20 cellular contexts compared by ENCODE assay signal in genomic region chr3:77055841-77056341, GRCh38. TPM values are rescaled to one million over a fixed set of nuclear protein-coding genes. Genes with fewer than 3 reads are reported as not detected.
DNase-seq lines count a peak whose midpoint lies in the region; ATAC-seq and TF ChIP-seq lines count a peak whose summit lies in the region.
"Had no signal": no experiment of that assay in that cellular context is flagged by ENCODE, and none has a peak within 500 bp of the region (broad histone marks: within the 10 kb centered on the region; RNA-seq: fewer than 3 reads in every experiment).

No MANE protein-coding gene starts in this region.

- ATAC-seq in RWPE2 (ENCODE audit: low read depth) = peak; percentile 74
- no peak for ATAC-seq in mucosa of descending colon
- ATAC-seq in omental fat pad (ENCODE audit: low FRiP score) = no peak
- ATAC-seq: CD8-positive, alpha-beta T cell; HCT116; Right ventricle myocardium inferior had no signal

- H3K9me3 ChIP-seq in RWPE2 (ENCODE audit: severe bottlenecking) (no peaks in the 10 kb centered on the region), mesodermal cell (ENCODE audit: control insufficient read depth, low read length) (no peaks in the 10 kb centered on the region), mucosa of descending colon (no peaks in the 10 kb centered on the region)
- H3K9me3 ChIP-seq: BLaER1 had no signal

- peak; percentile 6 for DNase-seq in H4 (ENCODE audit: low spot score)
- DNase-seq in RWPE2 (ENCODE audit: low spot score) = no peak
- peak; percentile 96 for DNase-seq in epithelial cell of esophagus (ENCODE audit: low read depth)
- no peak for DNase-seq in mucosa of descending colon
- DNase-seq in activated CD4-positive, alpha-beta T cell treated with anti-CD3 and anti-CD28 coated beads, Interleukin-2, amount 50 U/mL, for 1 hour = no peak
- DNase-seq in omental fat pad (ENCODE audit: low spot score) = no peak
- DNase-seq in stimulated activated CD4-positive, alpha-beta T cell treated with anti-CD3 and anti-CD28 coated beads, Interleukin-15, amount 100 ng/mL, for 24 hours = no peak
- DNase-seq: 8988T; CD8-positive, alpha-beta T cell; KBM-7; MV-4-11; NCI-H1417; NCI-H2029; NCI-H2171; NCI-H446 treated with DMSO at 0.1 percent for 48 hours; NCI-H748 treated with DMSO at 0.1 percent for 48 hours had no signal

- H3K27ac ChIP-seq in RWPE2 (ENCODE audit: poor library complexity, severe bottlenecking) (no peak overlapping the region), mesodermal cell (ENCODE audit: low read depth, low read length, severe bottlenecking) (peak overlapping the region; percentile 52)
- H3K27ac ChIP-seq: BLaER1 had no signal

- H3K4me1 ChIP-seq in RWPE2 (ENCODE audit: insufficient read depth, poor library complexity, severe bottlenecking) (peaks cover 9% of the 10 kb centered on the region), mesodermal cell (ENCODE audit: control insufficient read depth, insufficient read depth, low read length, poor library complexity, severe bottlenecking) (no peaks in the 10 kb centered on the region), mucosa of descending colon (ENCODE audit: low read depth) (no peaks in the 10 kb centered on the region)
- H3K4me1 ChIP-seq: BLaER1 had no signal

- H3K36me3 ChIP-seq in RWPE2 (ENCODE audit: low read depth) (no peaks in the 10 kb centered on the region), mesodermal cell (ENCODE audit: control insufficient read depth, insufficient read depth, low read length) (no peaks in the 10 kb centered on the region), mucosa of descending colon (ENCODE audit: low read depth) (no peaks in the 10 kb centered on the region)
- H3K36me3 ChIP-seq: BLaER1 had no signal

- no CpG with 5 or more reads among the region's 4 CpGs for WGBS in mesodermal cell (ENCODE audit: insufficient coverage in 2 of 2), 2 experiments

- H3K4me3 ChIP-seq in RWPE2 (ENCODE audit: severe bottlenecking) = no peak overlapping the region
- no peak overlapping the region for H3K4me3 ChIP-seq in epithelial cell of esophagus (ENCODE audit: low read length)
- no peak overlapping the region for H3K4me3 ChIP-seq in mesodermal cell (ENCODE audit: extremely low read depth, insufficient read depth, low read length, poor library complexity, severe bottlenecking)
- no peak overlapping the region for H3K4me3 ChIP-seq in mucosa of descending colon
- H3K4me3 ChIP-seq: BLaER1 had no signal

- TF ChIP-seq CTCF in RWPE2 (IDR thresholded peaks at IDR 0.05; ENCODE audit: poor library complexity, severe bottlenecking) (no peak), epithelial cell of esophagus (IDR thresholded peaks at IDR 0.05; ENCODE audit: insufficient read depth, low read depth, low read length, missing control alignments) (no peak), mucosa of descending colon (IDR thresholded peaks at IDR 0.05) (no peak), omental fat pad (IDR thresholded peaks at IDR 0.05) (no peak)

- no peaks in the 10 kb centered on the region for H3K27me3 ChIP-seq in RWPE2 (ENCODE audit: insufficient read depth, poor library complexity, severe bottlenecking)
- H3K27me3 ChIP-seq: BLaER1 had no signal

- intact Hi-C loops in mucosa of descending colon (cut with DNase I, micrococcal nuclease) = no loop called here

RNA-seq across cellular contexts. Expression of gene ROBO2, which starts 16.0 kb away (rescaled TPM):
- 7.5 and 9.9 TPM in 2 replicates for total RNA-seq in H4 (2014; rRNA removed; shearing (Covaris generic))
- 29.2 TPM for polyA plus RNA-seq in mesodermal cell (2013, experiment 1 of 2)
- polyA plus RNA-seq in mesodermal cell (2013, experiment 2 of 2) = 25.2 TPM
- total RNA-seq in mucosa of descending colon (1 to 10 TPM; 1.3 to 2.1 (median 1.4) TPM), omental fat pad (1 to 10 TPM in 3 of 4 donors, under 1 TPM in 1; 0.12 to 1.3 (median 1.1) TPM)
- total RNA-seq: CD8-positive, alpha-beta T cell had no signal

Comparison
In these comparisons a context has a peak if more than half of its experiments do, and no peak if none do; other contexts are left out.
1. DNase-seq: peak in H4 (single experiment) and epithelial cell of esophagus (single experiment); none in RWPE2 (single experiment), mucosa of descending colon (0 of 3), activated CD4-positive, alpha-beta T cell treated with anti-CD3 and anti-CD28 coated beads, Interleukin-2, amount 50 U/mL, for 1 hour (single experiment), omental fat pad (single experiment) and stimulated activated CD4-positive, alpha-beta T cell treated with anti-CD3 and anti-CD28 coated beads, Interleukin-15, amount 100 ng/mL, for 24 hours (single experiment).